Comparison of ENCODE assay signal across 11 cellular contexts in genomic region chr22:31284756-31285155, GRCh38. TPM values are rescaled to one million over a fixed set of nuclear protein-coding genes. Genes with fewer than 3 reads are reported as not detected.
DNase-seq lines count a peak whose midpoint lies in the region; TF ChIP-seq lines count a peak whose summit lies in the region.
"Had no signal": no experiment of that assay in that cellular context is flagged by ENCODE, and none has a peak within 500 bp of the region (broad histone marks: within the 10 kb centered on the region; RNA-seq: fewer than 3 reads in every experiment).

No MANE protein-coding gene starts in this region.

- peak overlapping the region; percentile 30 for H3K9ac ChIP-seq in mucosa of stomach (ENCODE audit: low read length)

- no peaks in the 10 kb centered on the region for H3K27me3 ChIP-seq in mucosa of stomach (ENCODE audit: control insufficient read depth, insufficient read depth, low read length)
- H3K27me3 ChIP-seq: right lobe of liver had no signal

- H3K4me1 Mint-ChIP-seq in activated naive CD4-positive, alpha-beta T cell treated with anti-CD3 and anti-CD28 coated beads, Interleukin-2, amount 50 U/mL, for 24 hours: peaks cover 99% of the 10 kb centered on the region
- peaks cover 25% of the 10 kb centered on the region for H3K4me1 Mint-ChIP-seq in brain
- peaks cover 17% of the 10 kb centered on the region for H3K4me1 Mint-ChIP-seq in type B pancreatic cell (ENCODE audit: unreplicated experiment)

- H3K4me1 ChIP-seq in mucosa of stomach (ENCODE audit: control insufficient read depth, insufficient read depth, low read length): peaks cover 33% of the 10 kb centered on the region

- H3K27ac Mint-ChIP-seq in activated naive CD4-positive, alpha-beta T cell treated with anti-CD3 and anti-CD28 coated beads, Interleukin-2, amount 50 U/mL, for 24 hours: peak overlapping the region; percentile 94
- peak overlapping the region; percentile 6 to 69 (median 40) for H3K27ac Mint-ChIP-seq in brain
- H3K27ac Mint-ChIP-seq in type B pancreatic cell: peak overlapping the region; percentile 60

- peak overlapping the region; percentile 67 for H3K4me3 Mint-ChIP-seq in activated naive CD4-positive, alpha-beta T cell treated with anti-CD3 and anti-CD28 coated beads, Interleukin-2, amount 50 U/mL, for 24 hours
- H3K4me3 Mint-ChIP-seq in brain (no peak overlapping the region), type B pancreatic cell (no peak overlapping the region)

- H3K9me3 Mint-ChIP-seq in activated naive CD4-positive, alpha-beta T cell treated with anti-CD3 and anti-CD28 coated beads, Interleukin-2, amount 50 U/mL, for 24 hours: no peaks in the 10 kb centered on the region
- peaks cover 0 to under 1% (median 0%) of the 10 kb centered on the region in 5 experiments for H3K9me3 Mint-ChIP-seq in brain
- H3K9me3 Mint-ChIP-seq in type B pancreatic cell: no peaks in the 10 kb centered on the region

- DNase-seq in activated naive CD4-positive, alpha-beta T cell treated with Interleukin-2 at 50 U/mL for 16 hours: no peak
- DNase-seq in type B pancreatic cell (ENCODE audit: extremely low spot score, unreplicated experiment) (no peak), NCI-H1092 treated with DMSO at 0.1 percent for 48 hours (lab: John Stamatoyannopoulos, UW) (no peak), Kasumi-1 (lab: John Stamatoyannopoulos, UW) (no peak), NCI-H510A treated with DMSO at 0.1 percent for 48 hours (lab: John Stamatoyannopoulos, UW) (no peak)
- DNase-seq: NCI-H2227 treated with DMSO at 0.1 percent for 48 hours, right lobe of liver had no signal

- H3K4me3 ChIP-seq in mucosa of stomach (ENCODE audit: low read length): no peak overlapping the region
- H3K4me3 ChIP-seq: right lobe of liver, SK-N-MC had no signal

- H3K27me3 Mint-ChIP-seq in activated naive CD4-positive, alpha-beta T cell treated with anti-CD3 and anti-CD28 coated beads, Interleukin-2, amount 50 U/mL, for 24 hours: no peaks in the 10 kb centered on the region
- H3K27me3 Mint-ChIP-seq in brain (peaks cover 1% of the 10 kb centered on the region), type B pancreatic cell (no peaks in the 10 kb centered on the region)

- TF ChIP-seq CTCF in brain (conservative IDR thresholded peaks at IDR 0.05): no peak
- no peak for TF ChIP-seq CTCF in type B pancreatic cell (conservative IDR thresholded peaks at IDR 0.05)

- no peaks in the 10 kb centered on the region for H3K9me3 ChIP-seq in mucosa of stomach (ENCODE audit: control insufficient read depth, low read length)
- H3K9me3 ChIP-seq: right lobe of liver had no signal

- H3K36me3 Mint-ChIP-seq in activated naive CD4-positive, alpha-beta T cell treated with anti-CD3 and anti-CD28 coated beads, Interleukin-2, amount 50 U/mL, for 24 hours: peaks cover 11% of the 10 kb centered on the region
- H3K36me3 Mint-ChIP-seq in brain (peaks cover 21% of the 10 kb centered on the region), type B pancreatic cell (peaks cover 2% of the 10 kb centered on the region)

- H3K36me3 ChIP-seq in mucosa of stomach (ENCODE audit: control insufficient read depth, insufficient read depth, low read length): peaks cover 27% of the 10 kb centered on the region

RNA-seq across cellular contexts. Expression of gene PIK3IP1, which starts 7.5 kb away (rescaled TPM):
- polyA plus RNA-seq in brain (ENCODE audit: insufficient read depth, low read depth, low replicate concordance): 33.3 TPM
- total RNA-seq in type B pancreatic cell (ENCODE audit: low replicate concordance): 21.0 and 36.8 TPM in 2 replicates

Comparison
In these comparisons a context has a peak if more than half of its experiments do, and no peak if none do; other contexts are left out.
1. H3K27ac Mint-ChIP-seq: peak in every context shown above with its lines; median percentile 94 in activated naive CD4-positive, alpha-beta T cell treated with anti-CD3 and anti-CD28 coated beads, Interleukin-2, amount 50 U/mL, for 24 hours; 60 in type B pancreatic cell; 40 in brain.